ENCODE assay signal across 12 cellular contexts in genomic region chr6:144953552-144954240, GRCh38.
DNase-seq lines count a peak whose midpoint lies in the region; ATAC-seq and TF ChIP-seq lines count a peak whose summit lies in the region.
"Had no signal": no experiment of that assay in that cellular context is flagged by ENCODE, and none has a peak within 500 bp of the region (broad histone marks: within the 10 kb centered on the region; RNA-seq: fewer than 3 reads in every experiment).

No MANE protein-coding gene starts in this region.

- H3K27ac ChIP-seq in mammary epithelial cell (ENCODE audit: insufficient read depth, low read depth, low read length) = no peak overlapping the region
- H3K27ac ChIP-seq: BLaER1 treated with 17β-estradiol and CSF1 and Interleukin-3, amounts not matched to agents 10 nM and 100 nM; KMS-11; upper lobe of right lung had no signal

- H3K9ac ChIP-seq in mammary epithelial cell (ENCODE audit: insufficient read depth, low read length) = no peak overlapping the region
- H3K9ac ChIP-seq: BLaER1 treated with 17β-estradiol and CSF1 and Interleukin-3, amounts not matched to agents 10 nM and 100 nM; KMS-11 had no signal

- in situ Hi-C loops in mammary epithelial cell (cut with MboI; ENCODE audit: low sequenced_read_pairs in 2 of 2) = no loop called here

- intact Hi-C loops in mammary epithelial cell (cut with micrococcal nuclease) = no loop called here

- no peaks in the 10 kb centered on the region for H3K27me3 ChIP-seq in mammary epithelial cell (ENCODE audit: insufficient read depth, low read length)
- H3K27me3 ChIP-seq: BLaER1 treated with 17β-estradiol and CSF1 and Interleukin-3, amounts not matched to agents 10 nM and 100 nM; upper lobe of right lung had no signal

- TF ChIP-seq CTCF in AG09309 (IDR thresholded peaks at IDR 0.05; ENCODE audit: control insufficient read depth, insufficient read depth, low read depth, low read length, missing control alignments) (no peak), mammary epithelial cell (conservative IDR thresholded peaks at IDR 0.05 in 1 of 2, IDR thresholded peaks at IDR 0.05 in 1 of 2; ENCODE audit: extremely low read depth in 1 of 2, insufficient read depth in 1 of 2, low read depth in 1 of 2, low read length in 2 of 2) (no peak)

- H4K20me1 ChIP-seq in mammary epithelial cell (ENCODE audit: insufficient read depth, low read length) = no peaks in the 10 kb centered on the region
- H4K20me1 ChIP-seq: BLaER1 treated with 17β-estradiol and CSF1 and Interleukin-3, amounts not matched to agents 10 nM and 100 nM had no signal

- peak; percentile 6; the same call in 1 of the 2 replicates for TF ChIP-seq RAD21 in Ishikawa (IDR thresholded peaks at IDR 0.05; ENCODE audit: low read depth)

- H3K79me2 ChIP-seq in mammary epithelial cell (ENCODE audit: insufficient read depth, low read length) = no peaks in the 10 kb centered on the region

- CTCF ChIA-PET in mammary epithelial cell (lab: Charles Lee; ENCODE audit: low non-redundant PET) = no interaction called here

- TF ChIP-seq EP300 in Ishikawa (IDR thresholded peaks at IDR 0.05; ENCODE audit: borderline replicate concordance) = peak; percentile 59; the same call in 1 of the 2 replicates

- peak; percentile 14 for DNase-seq in AG09309 (ENCODE audit: low read depth)
- DNase-seq in mammary epithelial cell = peak; percentile 73
- peak; percentile 79 for DNase-seq in kidney glomerular epithelial cell (lab: John Stamatoyannopoulos, UW)
- DNase-seq in SHP77 (lab: John Stamatoyannopoulos, UW) = no peak
- DNase-seq in NCI-H146 treated with DMSO at 0.1 percent for 48 hours (lab: John Stamatoyannopoulos, UW; ENCODE audit: unreplicated experiment) = no peak
- DNase-seq: upper lobe of right lung had no signal

- H3K4me3 ChIP-seq in AG09309 (ENCODE audit: control insufficient read depth, low read depth, low read length) = no peak overlapping the region
- H3K4me3 ChIP-seq in mammary epithelial cell (replicated peaks in 1 of 3; ENCODE audit: insufficient read depth in 1 of 3, low read depth in 2 of 3, low read length in 3 of 3) = no peak overlapping the region
- H3K4me3 ChIP-seq: BLaER1 treated with 17β-estradiol and CSF1 and Interleukin-3, amounts not matched to agents 10 nM and 100 nM; upper lobe of right lung had no signal

- peaks cover 10% of the 10 kb centered on the region for H3K4me1 ChIP-seq in mammary epithelial cell (ENCODE audit: insufficient read depth, low read length)
- H3K4me1 ChIP-seq: BLaER1 treated with 17β-estradiol and CSF1 and Interleukin-3, amounts not matched to agents 10 nM and 100 nM; upper lobe of right lung had no signal

- ATAC-seq in HG02571 (IDR thresholded peaks at IDR 0.05; ENCODE audit: unreplicated experiment) (no peak), GM19397 (IDR thresholded peaks at IDR 0.05; ENCODE audit: unreplicated experiment) (no peak)
- ATAC-seq: Panc1, upper lobe of right lung had no signal

- BruUV-seq in mammary epithelial cell (replicated peaks; lab: Mats Ljungman, UMichigan) = no TSS peak

- dilution Hi-C loops in mammary epithelial cell (cut with HindIII; ENCODE audit: low sequenced_read_pairs) = no loop called here

- no peaks in the 10 kb centered on the region for H3K9me3 ChIP-seq in mammary epithelial cell (replicated peaks; ENCODE audit: insufficient read depth, low read length)
- H3K9me3 ChIP-seq: BLaER1 treated with 17β-estradiol and CSF1 and Interleukin-3, amounts not matched to agents 10 nM and 100 nM; upper lobe of right lung had no signal

- 12% methylated on average over 5 of the region's 5 CpGs for WGBS in mammary epithelial cell (ENCODE audit: low coverage, missing lambda C conversion rate)

- H2AFZ ChIP-seq in mammary epithelial cell (ENCODE audit: low read depth, low read length) = peak overlapping the region; percentile 53

- H3K36me3 ChIP-seq in mammary epithelial cell (ENCODE audit: insufficient read depth, low read length) = no peaks in the 10 kb centered on the region
- H3K36me3 ChIP-seq: BLaER1 treated with 17β-estradiol and CSF1 and Interleukin-3, amounts not matched to agents 10 nM and 100 nM; upper lobe of right lung had no signal

- H3K4me2 ChIP-seq in mammary epithelial cell (ENCODE audit: insufficient read depth, low read depth, low read length) = peak overlapping the region; percentile 5
- H3K4me2 ChIP-seq: BLaER1 treated with 17β-estradiol and CSF1 and Interleukin-3, amounts not matched to agents 10 nM and 100 nM; KMS-11 had no signal

TF ChIP-seq in Ishikawa, 13 proteins besides CTCF, POLR2A, EP300 and RAD21:
- TF ChIP-seq REST (IDR thresholded peaks at IDR 0.05; ENCODE audit: low read depth) (no peak), ZBTB7A (IDR thresholded peaks at IDR 0.05; ENCODE audit: low read depth) (no peak), TEAD4 (IDR thresholded peaks at IDR 0.05) (peak; percentile 82), USF1 (IDR thresholded peaks at IDR 0.05) (no peak), EGR1 (IDR thresholded peaks at IDR 0.05) (no peak), FOXM1 (IDR thresholded peaks at IDR 0.05; ENCODE audit: borderline replicate concordance, low read depth) (no peak), MAX (IDR thresholded peaks at IDR 0.05) (no peak), CEBPB (IDR thresholded peaks at IDR 0.05) (peak; percentile 75), CREB1 (IDR thresholded peaks at IDR 0.05; ENCODE audit: low read depth) (no peak), TCF12 (IDR thresholded peaks at IDR 0.05; ENCODE audit: low read depth) (peak; percentile 58; the same call in 1 of the 2 replicates), TAF1 (IDR thresholded peaks at IDR 0.05; ENCODE audit: low read depth) (no peak), NFIC (IDR thresholded peaks at IDR 0.05) (no peak), YY1 (IDR thresholded peaks at IDR 0.05; ENCODE audit: low read depth) (0 out of 2 replicates have a peak, but pooled peaks have one; percentile 17)
TF ChIP-seq in Ishikawa: peak in this region for 4.

Comparison
In these comparisons a context has a peak if more than half of its experiments do, and no peak if none do; other contexts are left out.
1. DNase-seq: peak in AG09309 (single experiment), mammary epithelial cell (single experiment) and kidney glomerular epithelial cell (single experiment); none in SHP77 (0 of 2) and NCI-H146 treated with DMSO at 0.1 percent for 48 hours (single experiment).